In the genomic region with DNA sequence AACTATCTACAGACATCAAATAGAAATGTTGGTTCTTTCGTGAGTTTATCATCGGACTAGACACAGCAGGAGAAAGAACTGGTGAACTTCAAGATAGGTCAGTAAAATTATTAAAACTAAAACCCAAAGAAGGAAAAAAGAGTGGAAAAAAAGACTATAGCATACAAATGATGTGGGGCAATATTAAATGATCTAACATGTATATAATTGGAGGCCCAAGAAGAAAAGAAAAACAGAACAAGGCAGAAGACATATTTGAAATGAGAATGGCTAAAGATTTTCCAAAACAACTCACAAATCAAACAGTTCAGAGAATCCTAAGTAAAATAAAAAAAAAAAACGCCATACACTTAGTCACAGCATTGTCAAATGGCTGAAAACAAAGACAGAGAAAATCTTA, we compare ENCODE assay signal across 34 cellular contexts.
"Had no signal": no experiment of that assay in that cellular context is flagged by ENCODE, and none has a peak within 500 bp of the region (broad histone marks: within the 10 kb centered on the region; RNA-seq: fewer than 3 reads in every experiment).

No MANE protein-coding gene starts in this region.

- H3K27ac ChIP-seq: adrenal gland, body of pancreas, brain microvascular endothelial cell, breast epithelium, VCaP had no signal

- H3K4me1 ChIP-seq: adrenal gland, body of pancreas, breast epithelium had no signal

- H3K4me3 ChIP-seq: adrenal gland, body of pancreas, breast epithelium had no signal

- DNase-seq: activated B cell treated with CpG ODN at 0.5 μM for 24 hours; activated CD4-positive, alpha-beta memory T cell treated with anti-CD3 and anti-CD28 coated beads for 36 hours; activated CD4-positive, alpha-beta T cell treated with anti-CD3 and anti-CD28 coated beads for 4 hours; activated CD4-positive, alpha-beta T cell treated with anti-CD3 and anti-CD28 coated beads, Interleukin-2, amount 10 ng/mL, durations not matched to agents 24 days and 14 days; activated CD4-positive, alpha-beta T cell treated with anti-CD3 and anti-CD28 coated beads, Interleukin-2, amount 50 U/mL, for 1 hour; activated CD4-positive, alpha-beta T cell treated with anti-CD3 and anti-CD28 coated beads, Interleukin-2, amount 50 U/mL, for 4 hours; activated CD4-positive, CD25-positive, alpha-beta regulatory T cell treated with anti-CD3 and anti-CD28 coated beads, Interleukin-2, amount 50 U/mL, for 72 hours; activated CD8-positive, alpha-beta memory T cell treated with anti-CD3 and anti-CD28 coated beads, Interleukin-2, amount 50 U/mL, for 4 hours; activated CD8-positive, alpha-beta T cell treated with anti-CD3 and anti-CD28 coated beads for 36 hours; activated effector memory CD4-positive, alpha-beta T cell treated with anti-CD3 and anti-CD28 coated beads, Interleukin-2, amount 50 U/mL, for 16 hours; activated gamma-delta T cell treated with Interleukin-2 at 50 U/mL for 16 hours; activated naive CD4-positive, alpha-beta T cell; activated naive CD4-positive, alpha-beta T cell treated with anti-CD3 and anti-CD28 coated beads for 36 hours; activated naive CD4-positive, alpha-beta T cell treated with anti-CD3 and anti-CD28 coated beads, Interleukin-2, amount 50 U/mL, for 16 hours; activated naive CD8-positive, alpha-beta T cell treated with anti-CD3 and anti-CD28 coated beads for 36 hours; activated T-cell treated with anti-CD3 and anti-CD28 coated beads for 4 hours; activated T-cell treated with anti-CD3 and anti-CD28 coated beads, Interleukin-2, amount 50 U/mL, for 1 hour; activated T-cell treated with anti-CD3 and anti-CD28 coated beads, Interleukin-2, amount 50 U/mL, for 4 hours; adrenal gland; amniotic stem cell; aorta; body of pancreas; brain microvascular endothelial cell; central memory CD4-positive, alpha-beta T cell; T-helper 1 cell; T-helper 2 cell; T-helper 9 cell had no signal

- H3K36me3 ChIP-seq: adrenal gland, brain microvascular endothelial cell, breast epithelium had no signal

- H3K9me3 ChIP-seq: body of pancreas had no signal

- H3K4me1 Mint-ChIP-seq: activated B cell treated with CpG ODN at 0.5 μM for 24 hours; activated naive CD8-positive, alpha-beta T cell treated with anti-CD3 and anti-CD28 coated beads for 36 hours; activated T-helper 17 cell treated with anti-CD3 and anti-CD28 coated beads, Interleukin-2, amount 50 U/mL, for 72 hours had no signal

- H3K27me3 ChIP-seq: adrenal gland, body of pancreas, brain microvascular endothelial cell, breast epithelium had no signal

- H3K27me3 Mint-ChIP-seq: activated B cell treated with CpG ODN at 0.5 μM for 24 hours; activated CD4-positive, alpha-beta memory T cell treated with anti-CD3 and anti-CD28 coated beads for 36 hours; activated CD4-positive, alpha-beta T cell treated with anti-CD3 and anti-CD28 coated beads, Interleukin-2, amount 10 ng/mL, durations not matched to agents 24 days and 14 days; activated CD8-positive, alpha-beta T cell treated with anti-CD3 and anti-CD28 coated beads for 36 hours; activated naive CD8-positive, alpha-beta T cell treated with anti-CD3 and anti-CD28 coated beads for 36 hours; activated T-helper 17 cell treated with anti-CD3 and anti-CD28 coated beads, Interleukin-2, amount 50 U/mL, for 72 hours had no signal

- H3K9me3 Mint-ChIP-seq: activated T-helper 17 cell treated with anti-CD3 and anti-CD28 coated beads, Interleukin-2, amount 50 U/mL, for 72 hours had no signal

- H3K4me3 Mint-ChIP-seq: activated B cell treated with CpG ODN at 0.5 μM for 24 hours; activated CD4-positive, alpha-beta memory T cell treated with anti-CD3 and anti-CD28 coated beads for 36 hours; activated CD4-positive, alpha-beta T cell treated with anti-CD3 and anti-CD28 coated beads, Interleukin-2, amount 10 ng/mL, durations not matched to agents 24 days and 14 days; activated CD8-positive, alpha-beta T cell treated with anti-CD3 and anti-CD28 coated beads for 36 hours; activated naive CD4-positive, alpha-beta T cell treated with anti-CD3 and anti-CD28 coated beads for 36 hours; activated naive CD8-positive, alpha-beta T cell treated with anti-CD3 and anti-CD28 coated beads for 36 hours; activated T-cell treated with anti-CD3 and anti-CD28 coated beads, Interleukin-2, amount 50 U/mL, for 4 hours; activated T-helper 1 cell treated with anti-CD3 and anti-CD28 coated beads, Interleukin-12 subunit alpha, Interleukin-12 subunit beta, Interleukin-2, Interleukin-4 antibody, amounts not matched to agents 30 ng/mL and 10 ng/mL and 1 ng/mL, durations not matched to agents 14 hours and 24 hours and 36 hours; activated T-helper 17 cell treated with anti-CD3 and anti-CD28 coated beads, Interleukin-2, amount 50 U/mL, for 72 hours; T-helper 1 cell treated with Interleukin-12 subunit alpha and Interleukin-12 subunit beta and Interleukin-4 antibody, amounts not matched to agents 30 μg/mL and 1 μg/mL, for 36 hours; T-helper 2 cell treated with Interferon-gamma antibody and Interleukin-4, amounts not matched to agents 5 μg/mL and 100 μg/mL, for 36 hours had no signal

- H3K27ac Mint-ChIP-seq: activated B cell treated with CpG ODN at 0.5 μM for 24 hours; activated CD4-positive, alpha-beta memory T cell treated with anti-CD3 and anti-CD28 coated beads for 36 hours; activated CD4-positive, alpha-beta T cell treated with anti-CD3 and anti-CD28 coated beads, Interleukin-2, amount 10 ng/mL, durations not matched to agents 24 days and 14 days; activated CD8-positive, alpha-beta T cell treated with anti-CD3 and anti-CD28 coated beads for 36 hours; activated naive CD4-positive, alpha-beta T cell treated with anti-CD3 and anti-CD28 coated beads for 36 hours; activated naive CD4-positive, alpha-beta T cell treated with anti-CD3 and anti-CD28 coated beads, Interleukin-2, amount 50 U/mL, for 72 hours; activated naive CD8-positive, alpha-beta T cell treated with anti-CD3 and anti-CD28 coated beads for 36 hours; activated T-helper 1 cell treated with anti-CD3 and anti-CD28 coated beads, Interleukin-12 subunit alpha, Interleukin-12 subunit beta, Interleukin-2, Interleukin-4 antibody, amounts not matched to agents 30 ng/mL and 10 ng/mL and 1 ng/mL, durations not matched to agents 14 hours and 24 hours and 36 hours; activated T-helper 17 cell treated with anti-CD3 and anti-CD28 coated beads, Interleukin-2, amount 50 U/mL, for 72 hours; T-helper 1 cell treated with Interleukin-12 subunit alpha and Interleukin-12 subunit beta and Interleukin-4 antibody, amounts not matched to agents 30 μg/mL and 1 μg/mL, for 36 hours; T-helper 2 cell treated with Interferon-gamma antibody and Interleukin-4, amounts not matched to agents 5 μg/mL and 100 μg/mL, for 36 hours had no signal

- ATAC-seq: activated CD8-positive, alpha-beta T cell treated with anti-CD3 and anti-CD28 coated beads for 36 hours; activated naive CD4-positive, alpha-beta T cell treated with anti-CD3 and anti-CD28 coated beads, Interleukin-2, amount 50 U/mL, for 72 hours; activated T-cell treated with anti-CD3 and anti-CD28 coated beads, Interleukin-2, amount 50 U/mL, for 4 hours; activated T-helper 17 cell treated with anti-CD3 and anti-CD28 coated beads, Interleukin-2, amount 50 U/mL, for 72 hours; body of pancreas had no signal
